ENCODE assay signal across 8 cellular contexts in the genomic region with DNA sequence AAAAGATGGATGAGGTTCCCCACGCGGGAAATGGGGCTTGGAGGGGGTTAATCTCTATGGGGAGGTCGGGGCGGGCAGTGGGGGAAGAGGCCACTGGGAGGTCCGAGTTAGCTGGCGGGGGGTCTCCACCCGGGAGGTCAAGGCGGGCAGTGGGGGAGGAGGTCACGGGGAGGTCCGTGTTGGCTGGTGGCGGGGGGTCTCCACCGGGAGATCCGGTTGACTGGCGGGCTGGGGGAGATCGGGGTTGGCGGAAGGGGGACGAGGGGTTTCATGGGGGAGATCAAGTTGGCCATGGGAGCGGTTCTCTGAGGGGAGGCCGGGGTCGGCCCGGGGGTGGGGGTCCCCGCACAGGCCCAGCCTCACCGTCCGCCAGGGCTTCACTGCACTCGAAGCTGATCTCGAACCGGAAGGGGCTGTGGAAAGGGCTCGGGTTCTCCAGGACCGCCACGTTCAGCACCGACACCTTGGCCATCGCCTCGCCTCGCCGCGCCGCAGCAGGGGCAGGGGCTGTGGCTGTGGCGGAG. TPM values are rescaled to one million over a fixed set of nuclear protein-coding genes. Genes with fewer than 3 reads are reported as not detected.
DNase-seq lines count a peak whose midpoint lies in the region; ATAC-seq, FAIRE-seq and TF ChIP-seq lines count a peak whose summit lies in the region.

No MANE protein-coding gene starts in this region.

- H3K9me3 ChIP-seq in Caco-2 (no peaks in the 10 kb centered on the region), osteoblast (ENCODE audit: low read depth, low read length) (no peaks in the 10 kb centered on the region)

- H3K4me3 ChIP-seq in Caco-2 (ENCODE audit: low read depth, low read length), result peak overlapping the region; percentile 93
- peak overlapping the region; percentile 85 for H3K4me3 ChIP-seq in LNCaP clone FGC (ENCODE audit: low read depth, low read length)
- H3K4me3 ChIP-seq in osteoblast (ENCODE audit: insufficient read depth, low read length), result peak overlapping the region; percentile 89

- peaks cover 31% of the 10 kb centered on the region for H3K36me3 Mint-ChIP-seq in Caco-2 (ENCODE audit: insufficient read depth, unreplicated experiment)
- H3K36me3 Mint-ChIP-seq in effector memory CD8-positive, alpha-beta T cell (ENCODE audit: insufficient read depth), result peaks cover 18% of the 10 kb centered on the region

- no TSS peak for BruUV-seq in Caco-2 (replicated peaks; lab: Mats Ljungman, UMichigan)

- peaks cover 25% of the 10 kb centered on the region for H3K79me2 ChIP-seq in osteoblast (ENCODE audit: insufficient read depth, low read length)

- DNase-seq in Caco-2 (no peak), LNCaP clone FGC (ENCODE audit: low read depth) (no peak), osteoblast (ENCODE audit: insufficient read length, low spot score, missing footprints) (peak; percentile 90), GOT3 (lab: John Stamatoyannopoulos, UW) (no peak), GM12891 (ENCODE audit: insufficient read length, low spot score) (no peak), NCI-H128 (lab: John Stamatoyannopoulos, UW; ENCODE audit: unreplicated experiment) (no peak), NCI-H2081 treated with DMSO at 0.1 percent for 48 hours (lab: John Stamatoyannopoulos, UW) (no peak)
- DNase-seq in effector memory CD8-positive, alpha-beta T cell, result no peak

- TF ChIP-seq CTCF in Caco-2 (IDR thresholded peaks at IDR 0.05; ENCODE audit: insufficient read depth in 1 of 2, low read depth in 1 of 2, low read length in 1 of 2, severe bottlenecking in 1 of 2, unreplicated experiment in 1 of 2) (no peak), LNCaP clone FGC (IDR thresholded peaks at IDR 0.05; ENCODE audit: control insufficient read depth, extremely low read depth, insufficient read depth) (no peak), osteoblast (IDR thresholded peaks at IDR 0.05; ENCODE audit: extremely low read depth, low read depth, low read length) (no peak)

- H3K27ac ChIP-seq in osteoblast (ENCODE audit: low read depth, low read length), result no peak overlapping the region

- H3K36me3 ChIP-seq in Caco-2 (ENCODE audit: control insufficient read depth, insufficient read depth, low read length) (no peaks in the 10 kb centered on the region; the same call in 1 of the 2 replicates), osteoblast (ENCODE audit: insufficient read depth, low read length) (no peaks in the 10 kb centered on the region)

- TF ChIP-seq POLR2A in GM12891 (IDR thresholded peaks at IDR 0.05; ENCODE audit: low read depth, low read length), result no peak; the same call in 1 of the 2 replicates

- POLR2A ChIA-PET in Caco-2 (lab: Charles Lee), result interaction anchor here (0.6 to 1.7 kb wide), 18 partner anchors 9 to 388 kb away, joined by 3 to 16 read pairs (median 6); partner anchors contain the start of genes ADGRE5, DDX39A, DNAJB1 and PRKACA

- no peak for FAIRE-seq in GM12891 (lab: Jason Lieb, UNC)

- H3K27me3 Mint-ChIP-seq in Caco-2 (ENCODE audit: insufficient read depth, unreplicated experiment), result no peaks in the 10 kb centered on the region
- no peaks in the 10 kb centered on the region for H3K27me3 Mint-ChIP-seq in effector memory CD8-positive, alpha-beta T cell

- peak overlapping the region; percentile 74 for H3K4me3 Mint-ChIP-seq in Caco-2 (ENCODE audit: unreplicated experiment)
- peak overlapping the region; percentile 75 to 81 for H3K4me3 Mint-ChIP-seq in effector memory CD8-positive, alpha-beta T cell

- CTCF ChIA-PET in Caco-2 (lab: Charles Lee), result interaction anchor here (0.6 to 2.2 kb wide), 38 partner anchors 8 to 1082 kb away, joined by 3 to 27 read pairs (median 5); partner anchors contain the start of genes ADGRE5, IL27RA, MISP3 and NDUFB7

- intact Hi-C loops in Caco-2 (cut with micrococcal nuclease; ENCODE audit: unreplicated experiment), result loop anchor here (2.0 to 5.0 kb wide), 4 partner anchors 17 to 211 kb away; partner anchors contain the start of gene MISP3

- H3K27ac Mint-ChIP-seq in Caco-2 (ENCODE audit: unreplicated experiment), result peak overlapping the region; percentile 83
- peak overlapping the region; percentile 75 to 85 for H3K27ac Mint-ChIP-seq in effector memory CD8-positive, alpha-beta T cell

- H2AFZ ChIP-seq in osteoblast (ENCODE audit: low read length), result peak overlapping the region; percentile 83

- no peaks in the 10 kb centered on the region for H4K20me1 ChIP-seq in osteoblast (ENCODE audit: insufficient read depth, low read length)

- ATAC-seq in effector memory CD8-positive, alpha-beta T cell (replicated peaks), result no peak

- peak overlapping the region; percentile 94 for H3K4me2 ChIP-seq in osteoblast (ENCODE audit: insufficient read depth, low read length)

- peaks cover 5% of the 10 kb centered on the region; the same call in 1 of the 2 replicates for H3K4me1 ChIP-seq in Caco-2
- H3K4me1 ChIP-seq in osteoblast (ENCODE audit: insufficient read depth, low read length), result peaks cover 30% of the 10 kb centered on the region

- no peaks in the 10 kb centered on the region for H3K9me3 Mint-ChIP-seq in Caco-2 (ENCODE audit: unreplicated experiment)
- H3K9me3 Mint-ChIP-seq in effector memory CD8-positive, alpha-beta T cell, result no peaks in the 10 kb centered on the region

- H3K27me3 ChIP-seq in Caco-2 (replicated peaks; ENCODE audit: control insufficient read depth, insufficient read depth, low read length) (no peaks in the 10 kb centered on the region), osteoblast (ENCODE audit: insufficient read depth, low read length) (no peaks in the 10 kb centered on the region)

- H3K4me1 Mint-ChIP-seq in Caco-2 (ENCODE audit: low read depth, unreplicated experiment), result peaks cover 7% of the 10 kb centered on the region
- H3K4me1 Mint-ChIP-seq in effector memory CD8-positive, alpha-beta T cell (ENCODE audit: low read depth in 2 of 2), result peaks cover 19 to 20% of the 10 kb centered on the region in 2 donors

TF ChIP-seq in GM12891, 5 proteins besides CTCF, POLR2A, EP300 and RAD21:
- TF ChIP-seq POLR2AphosphoS5 (IDR thresholded peaks at IDR 0.05; ENCODE audit: low read depth, low read length) (no peak), PAX5 (IDR thresholded peaks at IDR 0.05; ENCODE audit: insufficient read depth, low read length, severe bottlenecking) (no peak), SPI1 (IDR thresholded peaks at IDR 0.05; ENCODE audit: low read depth, low read length) (no peak), POU2F2 (IDR thresholded peaks at IDR 0.05; ENCODE audit: low read depth, low read length) (no peak), TAF1 (IDR thresholded peaks at IDR 0.05; ENCODE audit: low read depth, low read length) (no peak)

RNA-seq across cellular contexts. Expression of gene ASF1B, which starts 0.3 kb away (rescaled TPM):
- 37.7 and 40.2 TPM in 2 replicates for total RNA-seq in Caco-2 (2022)
- total RNA-seq in osteoblast, result 1.1 and 2.7 TPM in 2 replicates
- polyA plus RNA-seq in GM12891 (2012; ENCODE audit: low read depth, missing spikeins), result 59.6 TPM

RNA-seq across cellular contexts. Expression of gene PRKACA, which starts 18.5 kb away (rescaled TPM):
- total RNA-seq in Caco-2 (2022), result 46.4 and 51.9 TPM in 2 replicates
- total RNA-seq in osteoblast, result 45.6 and 56.3 TPM in 2 replicates
- 26.6 TPM for polyA plus RNA-seq in GM12891 (2012; ENCODE audit: low read depth, missing spikeins)

RNA-seq across cellular contexts. Expression of gene SAMD1, which starts 45.5 kb away (rescaled TPM):
- total RNA-seq in Caco-2 (2022) (38.3 and 47.1 TPM in 2 replicates), osteoblast (16.2 and 27.9 TPM in 2 replicates)
- 20.3 TPM for polyA plus RNA-seq in GM12891 (2012; ENCODE audit: low read depth, missing spikeins)

RNA-seq across cellular contexts. Expression of gene C19orf67, which starts 50.5 kb away (rescaled TPM):
- total RNA-seq in Caco-2 (2022), result not detected in 2 replicates
- total RNA-seq in osteoblast, result not detected in 2 replicates
- polyA plus RNA-seq in GM12891 (2012; ENCODE audit: low read depth, missing spikeins), result 0.06 TPM

Comparison
In these comparisons a context has a peak if more than half of its experiments do, and no peak if none do; other contexts are left out.
1. RNA of gene ASF1B, which starts 0.3 kb away (total RNA-seq): 37.7 to 40.2 TPM in Caco-2; 1.1 to 2.7 TPM in osteoblast; every median in the first group is over 10 times any median in the second.
2. Peak in every context shown above with its lines, with median percentiles within 50 percentile points of each other: H3K4me3 ChIP-seq.